1 cellular context compared by ENCODE assay signal in the genomic region with DNA sequence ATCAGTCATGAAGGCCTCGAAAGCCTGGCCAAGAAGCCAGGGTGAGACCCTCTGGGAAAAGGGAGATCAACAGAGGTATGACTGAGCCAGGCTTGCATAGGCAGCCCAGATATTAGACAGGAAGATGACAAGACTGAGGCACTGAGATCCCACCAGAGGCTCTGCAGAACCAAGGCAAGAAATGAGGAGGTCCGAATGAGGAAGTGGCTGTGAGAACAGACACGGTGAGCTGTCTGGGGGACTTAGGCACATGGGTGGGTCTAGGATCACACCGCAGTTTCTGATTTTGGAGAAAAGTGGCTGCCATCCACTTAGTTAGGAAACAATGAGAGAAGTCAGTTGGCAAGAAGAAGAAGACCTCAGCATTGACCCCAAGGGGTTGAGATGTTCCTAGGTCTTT.
TF ChIP-seq lines count a peak whose summit lies in the region.

No MANE protein-coding gene starts in this region.

TF ChIP-seq in H1, 55 proteins besides CTCF, POLR2A, EP300 and RAD21:
- no peak for TF ChIP-seq CBX5 (IDR thresholded peaks at IDR 0.05; ENCODE audit: low read depth, low read length)
- no peak for TF ChIP-seq SP2 (IDR thresholded peaks at IDR 0.05; ENCODE audit: low read length)
- TF ChIP-seq BACH1 (IDR thresholded peaks at IDR 0.05; ENCODE audit: low read length) = no peak
- TF ChIP-seq KDM5A (IDR thresholded peaks at IDR 0.05; ENCODE audit: low read length) = no peak
